8 cellular contexts compared by ENCODE assay signal in genomic region chr2:177212106-177212894, GRCh38. TPM values are rescaled to one million over a fixed set of nuclear protein-coding genes. Genes with fewer than 3 reads are reported as not detected.
DNase-seq lines count a peak whose midpoint lies in the region; ATAC-seq and TF ChIP-seq lines count a peak whose summit lies in the region.

Gene HNRNPA3 (plus strand): TSS chr2:177212794. CDS start chr2:177212800, 6 bp downstream.

- H3K27ac Mint-ChIP-seq in natural killer cell treated with Interleukin-12 subunit alpha and Interleukin-12 subunit beta and Interleukin-15 and Interleukin-18, amount 100 ng/mL, for 72 hours: peak within 1 kb of the TSS; percentile 99

- H3K36me3 ChIP-seq in ES-I3 (ENCODE audit: insufficient read depth, low read length) (peaks cover 19% of the 10 kb centered on the region), H7 (replicated peaks; ENCODE audit: control insufficient read depth, insufficient read depth, low read length) (peaks cover 15% of the 10 kb centered on the region)

- peak; percentile 19 for TF ChIP-seq CTCF in fibroblast of pulmonary artery (IDR thresholded peaks at IDR 0.05; ENCODE audit: low read length, missing control alignments)

- peak within 1 kb of the TSS; percentile 93 for H3K4me3 Mint-ChIP-seq in natural killer cell treated with Interleukin-12 subunit alpha and Interleukin-12 subunit beta and Interleukin-15 and Interleukin-18, amount 100 ng/mL, for 72 hours

- peaks cover 7% of the 10 kb centered on the region; the same call in 1 of the 2 replicates for H3K4me1 ChIP-seq in ES-I3 (ENCODE audit: insufficient read depth, low read length)

- peaks cover 35% of the 10 kb centered on the region for H3K36me3 Mint-ChIP-seq in natural killer cell treated with Interleukin-12 subunit alpha and Interleukin-12 subunit beta and Interleukin-15 and Interleukin-18, amount 100 ng/mL, for 72 hours

- H3K4me3 ChIP-seq in H7 (ENCODE audit: insufficient read depth, low read depth, low read length) (peak within 1 kb of the TSS; percentile 71), fibroblast of pulmonary artery (replicated peaks; ENCODE audit: low read depth, low read length) (peak within 1 kb of the TSS; percentile 98)

- ATAC-seq in natural killer cell treated with Interleukin-12 subunit alpha and Interleukin-12 subunit beta and Interleukin-15 and Interleukin-18, amount 100 ng/mL, for 72 hours: peak; percentile 94 to 95
- ATAC-seq in stimulated activated naive CD8-positive, alpha-beta T cell treated with anti-CD3 and anti-CD28 coated beads, Interleukin-15, Interleukin-2, amounts not matched to agents 100 U/mL and 50 U/mL, for 24 hours: peak; percentile 91

- peak within 1 kb of the TSS; percentile 83 for H3K9ac ChIP-seq in ES-I3 (ENCODE audit: low read depth, low read length)

- H3K9me3 Mint-ChIP-seq in natural killer cell treated with Interleukin-12 subunit alpha and Interleukin-12 subunit beta and Interleukin-15 and Interleukin-18, amount 100 ng/mL, for 72 hours: no peaks in the 10 kb centered on the region

- no peaks in the 10 kb centered on the region for H3K27me3 Mint-ChIP-seq in natural killer cell treated with Interleukin-12 subunit alpha and Interleukin-12 subunit beta and Interleukin-15 and Interleukin-18, amount 100 ng/mL, for 72 hours

- no peaks in the 10 kb centered on the region for H3K27me3 ChIP-seq in H7 (ENCODE audit: control insufficient read depth, insufficient read depth, low read length)

- DNase-seq in H7 (peak; percentile 98), M059J (ENCODE audit: low read depth) (peak; percentile 97), SHP77 (lab: John Stamatoyannopoulos, UW) (peak; percentile 82 to 88), fibroblast of pulmonary artery (ENCODE audit: low read depth) (peak; percentile 99)
- peak; percentile 100 for DNase-seq in activated effector memory CD4-positive, alpha-beta T cell treated with Interleukin-2 at 50 U/mL for 16 hours
- DNase-seq in natural killer cell treated with Interleukin-12 subunit alpha and Interleukin-12 subunit beta and Interleukin-15 and Interleukin-18, amount 100 ng/mL, for 72 hours (ENCODE audit: low spot score): peak; percentile 100
- DNase-seq in stimulated activated naive CD8-positive, alpha-beta T cell treated with anti-CD3 and anti-CD28 coated beads, Interleukin-15, Interleukin-2, amounts not matched to agents 100 U/mL and 50 U/mL, for 24 hours: peak; percentile 100

- H3K4me1 Mint-ChIP-seq in natural killer cell treated with Interleukin-12 subunit alpha and Interleukin-12 subunit beta and Interleukin-15 and Interleukin-18, amount 100 ng/mL, for 72 hours (ENCODE audit: low read depth in 2 of 2): peaks cover 29 to 47% of the 10 kb centered on the region in 2 donors

- H3K9me3 ChIP-seq in ES-I3 (ENCODE audit: control insufficient read depth, insufficient read depth, low read length): no peaks in the 10 kb centered on the region

RNA-seq across cellular contexts. Expression of gene HNRNPA3, which starts in this region (rescaled TPM):
- total RNA-seq in H7 (2014; rRNA removed; shearing (Covaris generic)): 55.4 and 77.6 TPM in 2 replicates
- total RNA-seq in M059J (2014; rRNA removed; shearing (Covaris generic)): 28.6 and 61.6 TPM in 2 replicates
- 100 to 1,000 TPM; 170 to 282 TPM for total RNA-seq in natural killer cell treated with Interleukin-12 subunit alpha and Interleukin-12 subunit beta and Interleukin-15 and Interleukin-18, amount 100 ng/mL, for 72 hours

Comparison
In these comparisons a context has a peak if more than half of its experiments do, and no peak if none do; other contexts are left out.
1. Peak in every context shown above with its lines: DNase-seq, ATAC-seq and H3K4me3 ChIP-seq.